9 cellular contexts compared by ENCODE assay signal in genomic region chr3:177191108-177191779, GRCh38. TPM values are rescaled to one million over a fixed set of nuclear protein-coding genes. Genes with fewer than 3 reads are reported as not detected.
DNase-seq lines count a peak whose midpoint lies in the region; ATAC-seq and TF ChIP-seq lines count a peak whose summit lies in the region.
"Had no signal": no experiment of that assay in that cellular context is flagged by ENCODE, and none has a peak within 500 bp of the region (broad histone marks: within the 10 kb centered on the region; RNA-seq: fewer than 3 reads in every experiment).

No MANE protein-coding gene starts in this region.

- H3K36me3 ChIP-seq in Karpas-422 (ENCODE audit: insufficient read depth, low read length): 0 out of 2 replicates have a peak, but pooled peaks cover 5% of the 10 kb centered on the region

- no peak overlapping the region for H3K4me3 ChIP-seq in Karpas-422 (ENCODE audit: low read length)

- no peaks in the 10 kb centered on the region for H3K9me3 ChIP-seq in Karpas-422 (ENCODE audit: low read length)

- H3K9me2 ChIP-seq in Karpas-422 (replicated peaks; ENCODE audit: insufficient read depth, low read length): no peaks in the 10 kb centered on the region

- H3K36me3 Mint-ChIP-seq in brain: peaks cover 56% of the 10 kb centered on the region
- H3K36me3 Mint-ChIP-seq in osteocyte (ENCODE audit: unreplicated experiment): peaks cover 15% of the 10 kb centered on the region

- no peak overlapping the region for H3K27ac ChIP-seq in Karpas-422 (ENCODE audit: low read length)

- H2AFZ ChIP-seq in Karpas-422 (ENCODE audit: low read length): no peak overlapping the region

- peak; percentile 50 for ATAC-seq in GM18868 (IDR thresholded peaks at IDR 0.05; ENCODE audit: unreplicated experiment)
- no peak for ATAC-seq in HG03354 (IDR thresholded peaks at IDR 0.05; ENCODE audit: poor library complexity, severe bottlenecking, unreplicated experiment)

- H4K20me1 ChIP-seq in Karpas-422 (ENCODE audit: insufficient read depth, low read depth, low read length): peaks cover 52% of the 10 kb centered on the region; the same call in 1 of the 2 replicates

- H3K9ac ChIP-seq in Karpas-422 (ENCODE audit: low read length): no peak overlapping the region

- H3K27ac Mint-ChIP-seq in brain (peak overlapping the region; percentile 19 to 92 (median 82)), osteocyte (ENCODE audit: unreplicated experiment) (peak overlapping the region; percentile 81)

- TF ChIP-seq CTCF in brain (conservative IDR thresholded peaks at IDR 0.05) (no peak), osteocyte (IDR thresholded peaks at IDR 0.05) (no peak)

- DNase-seq in Karpas-422 (peak; percentile 70), osteocyte (ENCODE audit: extremely low spot score, unreplicated experiment) (no peak), HK-2 (ENCODE audit: unreplicated experiment) (no peak), HUDEP-2 (lab: John Stamatoyannopoulos, UW; ENCODE audit: unreplicated experiment in 76 of 76) (no peak), glomerular visceral epithelial cell (ENCODE audit: extremely low spot score) (no peak)
- DNase-seq: effector memory CD4-positive, alpha-beta T cell had no signal

- H3K27me3 ChIP-seq in Karpas-422 (ENCODE audit: low read length): no peaks in the 10 kb centered on the region

- H3K4me1 Mint-ChIP-seq in brain (peaks cover 64% of the 10 kb centered on the region), osteocyte (ENCODE audit: unreplicated experiment) (peaks cover 57% of the 10 kb centered on the region)

- H3K4me1 ChIP-seq in Karpas-422 (ENCODE audit: low read length): peaks cover 44% of the 10 kb centered on the region

- H3K4me3 Mint-ChIP-seq in brain (peak overlapping the region; percentile 5 to 66 (median 39)), osteocyte (ENCODE audit: unreplicated experiment) (peak overlapping the region; percentile 35)

- peak overlapping the region; percentile 7 for H3K4me2 ChIP-seq in Karpas-422 (ENCODE audit: low read depth, low read length, poor library complexity, severe bottlenecking)

- peaks cover 98% of the 10 kb centered on the region for H3K79me2 ChIP-seq in Karpas-422 (ENCODE audit: low read length)

- H3K9me3 Mint-ChIP-seq in brain (peaks cover 0 to 30% (median 13%) of the 10 kb centered on the region in 5 experiments), osteocyte (ENCODE audit: unreplicated experiment) (no peaks in the 10 kb centered on the region)

- H3K27me3 Mint-ChIP-seq in brain (peaks cover 11% of the 10 kb centered on the region), osteocyte (ENCODE audit: unreplicated experiment) (no peaks in the 10 kb centered on the region)

RNA-seq across cellular contexts. Expression of gene TBL1XR1, which starts 6.0 kb away (rescaled TPM):
- total RNA-seq in Karpas-422 (2014; rRNA removed; shearing (Covaris generic); ENCODE audit: low replicate concordance): 67.6 and 81.0 TPM in 2 replicates
- polyA plus RNA-seq in brain (ENCODE audit: insufficient read depth, low read depth, low replicate concordance): 22.5 TPM
- 370 and 381 TPM in 2 replicates for total RNA-seq in osteocyte
